Comparison of ENCODE assay signal across 8 cellular contexts in the genomic region with DNA sequence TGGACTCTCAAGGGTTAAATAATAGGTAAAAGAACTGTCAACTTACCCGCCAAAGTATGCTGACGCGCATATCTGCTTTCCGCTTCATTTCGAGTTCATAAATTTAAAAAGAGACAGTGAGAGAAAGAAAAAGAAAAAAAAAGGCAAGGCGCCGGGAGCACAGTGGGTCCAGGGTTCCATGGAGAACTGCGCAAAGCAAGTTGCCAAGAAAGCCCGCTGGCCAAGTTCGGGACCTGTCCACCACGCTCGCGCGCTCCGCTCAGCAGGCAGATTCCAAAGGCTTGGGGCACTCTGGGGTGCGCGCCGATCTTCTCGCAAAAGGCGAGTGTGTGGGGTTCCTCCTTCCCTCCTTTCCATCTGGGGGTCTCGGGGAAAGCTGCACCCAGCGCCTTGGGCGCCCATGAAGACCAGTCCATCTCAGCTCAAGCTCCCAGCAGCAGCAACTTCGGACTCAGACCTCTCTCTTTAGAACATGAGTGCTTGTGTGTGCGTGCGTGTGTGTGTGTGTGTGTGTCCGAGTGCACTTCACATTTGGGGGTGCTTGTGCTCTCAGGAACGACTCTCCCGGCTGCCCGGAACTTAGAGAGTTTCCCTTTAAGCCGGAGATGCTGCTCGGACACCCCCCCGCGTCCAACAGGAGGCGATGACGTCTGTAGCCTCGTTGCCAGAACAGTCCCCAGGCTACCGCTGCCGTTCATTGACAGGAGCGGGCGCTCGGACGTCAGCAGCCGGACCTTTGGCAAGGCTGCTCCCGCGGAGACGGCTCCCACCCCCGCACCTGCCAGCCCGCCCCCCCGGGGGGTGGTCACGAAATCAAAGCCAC.
A peak's percentile ranks its signal among the peaks of the same experiment; 100 is the strongest.
DNase-seq lines count a peak whose midpoint lies in the region; TF ChIP-seq lines count a peak whose summit lies in the region.

No MANE protein-coding gene starts in this region.

- in situ Hi-C loops in GM13976 (cut with MboI; ENCODE audit: low sequenced_read_pairs, unreplicated experiment): no loop called here

- peak overlapping the region; percentile 51 to 59 for H3K4me3 ChIP-seq in cardiac fibroblast (replicated peaks in 1 of 2; ENCODE audit: low read depth in 2 of 2, low read length in 2 of 2)

- TF ChIP-seq CTCF in cardiac fibroblast (IDR thresholded peaks at IDR 0.05; ENCODE audit: low read depth, low read length) (no peak), GM20000 (IDR thresholded peaks at IDR 0.05; ENCODE audit: extremely low read depth, missing control alignments) (no peak), GM13976 (IDR thresholded peaks at IDR 0.05; ENCODE audit: borderline replicate concordance, control extremely low read depth, extremely low read depth, insufficient read depth, missing control alignments) (no peak)

- DNase-seq in cardiac fibroblast (ENCODE audit: low read depth in 2 of 2) (peak; percentile 85 to 93), kidney tubule cell (ENCODE audit: low spot score) (peak; percentile 63), superior temporal gyrus (ENCODE audit: extremely low spot score) (peak; percentile 66), GM20000 (ENCODE audit: low spot score) (no peak), GM13976 (ENCODE audit: low spot score) (no peak), NCI-H146 (lab: John Stamatoyannopoulos, UW) (no peak), NOMO-1 treated with dmso at 0.1 percent for 144 hours (lab: John Stamatoyannopoulos, UW; ENCODE audit: unreplicated experiment) (no peak)

- peak overlapping the region; percentile 81 for H3K27ac ChIP-seq in KOPT-K1 (ENCODE audit: low read depth, low read length, poor library complexity, severe bottlenecking)

- no peaks in the 10 kb centered on the region for H3K36me3 ChIP-seq in KOPT-K1 (ENCODE audit: insufficient read depth, low read length)

- peaks cover 14% of the 10 kb centered on the region for H3K9me3 ChIP-seq in KOPT-K1 (ENCODE audit: insufficient read depth, low read length, poor library complexity, severe bottlenecking)

Comparison
In these comparisons a context has a peak if more than half of its experiments do, and no peak if none do; other contexts are left out.
1. DNase-seq: peak in cardiac fibroblast (2 of 2), kidney tubule cell (single experiment) and superior temporal gyrus (single experiment); none in GM20000 (single experiment), GM13976 (single experiment), NCI-H146 (single experiment) and NOMO-1 treated with dmso at 0.1 percent for 144 hours (single experiment).